In the genomic region with DNA sequence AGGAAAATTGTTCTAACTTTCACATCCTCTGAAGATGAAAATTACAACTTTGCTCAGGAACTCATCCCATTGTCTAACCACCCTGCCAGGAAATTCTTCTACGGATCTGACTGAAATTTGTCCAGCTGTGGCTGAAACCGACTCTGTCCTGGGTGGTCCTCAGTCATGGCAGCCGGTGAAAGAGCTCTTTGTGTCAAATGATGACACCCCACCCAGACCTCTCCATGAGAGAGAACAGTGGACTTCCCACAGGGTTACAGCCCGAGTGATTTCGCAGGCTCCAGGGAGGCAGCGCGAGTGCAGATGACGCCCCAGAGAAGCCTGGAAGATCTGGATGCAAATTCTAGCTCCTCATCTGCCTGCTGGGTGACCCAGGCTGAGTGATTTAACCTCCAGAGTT, we compare ENCODE assay signal across 20 cellular contexts.
"Had no signal": no experiment of that assay in that cellular context is flagged by ENCODE, and none has a peak within 500 bp of the region (broad histone marks: within the 10 kb centered on the region; RNA-seq: fewer than 3 reads in every experiment).

No MANE protein-coding gene starts in this region.

- H3K27me3 ChIP-seq: MG63 had no signal

- H3K36me3 ChIP-seq: MG63 had no signal

- DNase-seq: IMR-90, Karpas-422, KG1, MG63, NCI-H1092, NCI-H1105 treated with DMSO at 0.1 percent for 48 hours, NCI-H1417 treated with DMSO at 0.1 percent for 48 hours, NCI-H146, NCI-H1694 treated with DMSO at 0.1 percent for 48 hours, NCI-H1930, NCI-H2081, NCI-H2107, NCI-H2227 treated with DMSO at 0.1 percent for 48 hours, NCI-H524, NCI-H526 treated with DMSO at 0.1 percent for 48 hours, NCI-H748 treated with DMSO at 0.1 percent for 48 hours, SIG-M5 had no signal

- H3K4me3 ChIP-seq: MG63 had no signal

- H3K27ac ChIP-seq: RWPE1 had no signal

- ATAC-seq: HepG2, SK-N-SH treated with all-trans-retinoic acid at 6 μM for 48 hours had no signal
